In the genomic region with DNA sequence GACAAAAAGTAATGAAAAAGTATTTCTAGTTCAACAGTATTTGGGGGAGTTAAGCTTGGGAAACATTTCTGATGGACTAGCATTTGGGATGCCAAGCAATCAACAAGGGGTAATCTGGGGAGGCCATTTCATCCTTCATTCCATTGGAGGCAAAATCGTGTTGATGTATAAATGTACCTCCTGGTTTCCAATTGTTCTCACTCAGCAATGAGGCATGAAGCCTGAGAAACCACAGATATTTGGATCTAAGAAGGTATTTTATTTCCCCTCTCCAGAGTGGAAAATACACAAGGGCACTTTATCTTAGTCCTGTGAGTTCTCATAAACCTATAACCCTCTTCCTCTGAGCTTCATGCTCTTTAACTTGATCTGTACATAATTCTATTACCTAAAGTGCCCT, we compare ENCODE assay signal across 19 cellular contexts.
"Had no signal": no experiment of that assay in that cellular context is flagged by ENCODE, and none has a peak within 500 bp of the region (broad histone marks: within the 10 kb centered on the region; RNA-seq: fewer than 3 reads in every experiment).

No MANE protein-coding gene starts in this region.

- H3K9me3 ChIP-seq: right atrium auricular region, sigmoid colon had no signal

- H3K4me1 ChIP-seq: right atrium auricular region, sigmoid colon had no signal

- H3K4me3 ChIP-seq: coronary artery, hepatocyte, lung, right atrium auricular region, sigmoid colon had no signal

- H2AFZ ChIP-seq: hepatocyte had no signal

- DNase-seq: effector CD4-positive, alpha-beta T cell; endodermal cell; erythroblast; foreskin melanocyte; head of caudate nucleus; left colon; left ventricle myocardium superior; naive thymus-derived CD8-positive, alpha-beta T cell; posterior cingulate gyrus; sigmoid colon; small intestine; stimulated activated CD4-positive, alpha-beta T cell treated with anti-CD3 and anti-CD28 coated beads, Interleukin-12 subunit alpha, Interleukin-12 subunit beta, amount 100 ng/mL, for 4 hours; stimulated activated CD4-positive, alpha-beta T cell treated with anti-CD3 and anti-CD28 coated beads, Interleukin-2, amount 100 ng/mL, for 48 hours; stimulated activated naive CD4-positive, alpha-beta T cell treated with Interleukin-2 at 50 U/mL for 16 hours; trophoblast cell had no signal

- H3K27ac ChIP-seq: coronary artery, hepatocyte, right atrium auricular region, sigmoid colon had no signal

- H3K27me3 ChIP-seq: hepatocyte, right atrium auricular region, sigmoid colon had no signal

- H3K36me3 ChIP-seq: right atrium auricular region, sigmoid colon had no signal

- H3K4me2 ChIP-seq: hepatocyte had no signal

- ATAC-seq: left colon; left ventricle myocardium superior; naive thymus-derived CD8-positive, alpha-beta T cell had no signal
